22 cellular contexts compared by ENCODE assay signal in the genomic region with DNA sequence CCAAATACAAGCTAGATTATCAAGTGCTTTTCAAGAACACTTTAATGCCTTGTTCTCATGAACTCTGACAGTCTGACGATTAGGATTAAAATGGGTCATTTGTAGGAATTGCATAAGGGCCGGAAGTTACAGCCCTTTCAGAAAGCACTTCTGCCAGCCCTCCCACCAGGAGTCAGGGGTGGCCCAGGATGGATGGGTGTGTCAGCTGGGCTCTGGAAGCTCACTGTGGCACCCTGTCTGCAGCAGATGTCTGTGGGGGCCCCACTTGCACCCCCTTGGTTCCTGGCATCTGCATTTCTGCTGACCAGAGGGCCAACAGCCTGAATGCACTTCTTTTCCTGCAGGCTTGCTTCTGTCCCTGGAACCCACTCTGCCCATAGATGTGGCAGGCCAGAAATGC.
DNase-seq lines count a peak whose midpoint lies in the region; ATAC-seq, FAIRE-seq and TF ChIP-seq lines count a peak whose summit lies in the region.
"Had no signal": no experiment of that assay in that cellular context is flagged by ENCODE, and none has a peak within 500 bp of the region (broad histone marks: within the 10 kb centered on the region; RNA-seq: fewer than 3 reads in every experiment).

No MANE protein-coding gene starts in this region.

- POLR2A ChIA-PET in H1 (lab: Charles Lee; ENCODE audit: partially characterized antibody) = no interaction called here

- H2BK5ac ChIP-seq in H1 (ENCODE audit: low read depth, low read length) = no peak overlapping the region; the same call in 1 of the 2 replicates

- H3K4me1 ChIP-seq in H1 (replicated peaks in 1 of 4; ENCODE audit: control insufficient read depth in 3 of 4, insufficient read depth in 4 of 4, low read length in 3 of 4) (peaks cover 0 to 5% (median 2%) of the 10 kb centered on the region in 4 experiments; a peak in 4 of 7 replicates), ascending aorta (no peaks in the 10 kb centered on the region), heart right ventricle (peaks cover 0 to 33% (median 0%) of the 10 kb centered on the region in 9 donors)

- no peaks in the 10 kb centered on the region for H4K20me1 ChIP-seq in H1 (replicated peaks in 1 of 2; ENCODE audit: control insufficient read depth in 1 of 2, insufficient read depth in 2 of 2, low read length in 2 of 2)

- TF ChIP-seq CTCF in H1 (IDR thresholded peaks at IDR 0.05; ENCODE audit: control extremely low read depth in 1 of 3, insufficient read depth in 1 of 3, low read depth in 1 of 3, low read length in 3 of 3) = no peak
- no peak for TF ChIP-seq CTCF in natural killer cell (IDR thresholded peaks at IDR 0.05)
- no peak for TF ChIP-seq CTCF in ascending aorta (IDR thresholded peaks at IDR 0.05)
- no peak for TF ChIP-seq CTCF in heart right ventricle (IDR thresholded peaks at IDR 0.05)

- peaks cover 6% of the 10 kb centered on the region for H3K36me3 Mint-ChIP-seq in natural killer cell
- H3K36me3 Mint-ChIP-seq: CD8-positive, alpha-beta T cell had no signal

- H4K5ac ChIP-seq in H1 (ENCODE audit: insufficient read length, low read depth, low read length) = no peak overlapping the region

- FAIRE-seq in H1 (lab: Jason Lieb, UNC) = no peak
- no peak for FAIRE-seq in GM19239 (lab: Jason Lieb, UNC)
- FAIRE-seq in RCC 7860 (lab: Jason Lieb, UNC) = no peak

- H4K8ac ChIP-seq in H1 (ENCODE audit: extremely low read depth, insufficient read depth, low read length) = no peak overlapping the region

- H3K23me2 ChIP-seq in H1 (ENCODE audit: low read depth, low read length) = no peaks in the 10 kb centered on the region; the same call in 1 of the 2 replicates

- peak overlapping the region; percentile 91 to 94 for H3K27ac Mint-ChIP-seq in natural killer cell

- no peak for TF ChIP-seq RAD21 in H1 (IDR thresholded peaks at IDR 0.05 in 1 of 2, conservative IDR thresholded peaks at IDR 0.05 in 1 of 2; ENCODE audit: low read depth in 2 of 2, low read length in 2 of 2)

- H3K23ac ChIP-seq in H1 (ENCODE audit: insufficient read length) = no peak overlapping the region

- H3K4me1 Mint-ChIP-seq in natural killer cell = peaks cover 83 to 88% of the 10 kb centered on the region in 2 donors

- H3K27ac ChIP-seq in H1 (ENCODE audit: low read depth, low read length) = no peak overlapping the region
- H3K27ac ChIP-seq in ascending aorta = no peak overlapping the region
- peak overlapping the region in 1 of 10 donors; percentile 20 for H3K27ac ChIP-seq in heart right ventricle
- H3K27ac ChIP-seq: C4-2B, SK-N-MC had no signal

- no peak overlapping the region for H3K4me2 ChIP-seq in H1 (ENCODE audit: insufficient read depth in 1 of 2, low read depth in 2 of 2, low read length in 2 of 2)

- no peak for TF ChIP-seq POLR2A in H1 (IDR thresholded peaks at IDR 0.05; ENCODE audit: control extremely low read depth in 1 of 2, low read depth in 2 of 2, low read length in 2 of 2)

- H2BK20ac ChIP-seq in H1 (ENCODE audit: low read length) = no peak overlapping the region

- H2BK120ac ChIP-seq in H1 (replicated peaks; ENCODE audit: low read depth, low read length) = no peak overlapping the region

- CTCF ChIA-PET in H1 (lab: Charles Lee; ENCODE audit: partially characterized antibody) = interaction anchor here (0.7 to 2.1 kb wide), 4 partner anchors 29 to 133 kb away, joined by 3 to 7 read pairs (median 3); no protein-coding TSS in a partner anchor

- no peak overlapping the region for H4K91ac ChIP-seq in H1 (replicated peaks; ENCODE audit: insufficient read length, low read length)

- DNase-seq in SK-MEL-5 (ENCODE audit: low read depth, low spot score) (peak; percentile 6), H1 (ENCODE audit: low read depth in 1 of 2, low spot score in 2 of 2) (no peak), natural killer cell (no peak), GM19239 (ENCODE audit: insufficient read length, low spot score) (no peak), RCC 7860 (ENCODE audit: low spot score) (no peak), ascending aorta (ENCODE audit: low spot score in 2 of 2) (no peak), heart right ventricle (no peak)
- DNase-seq: CD8-positive, alpha-beta T cell; DMS 273 treated with DMSO at 0.1 percent for 48 hours; DMS79 treated with DMSO at 0.1 percent for 48 hours; H7; Karpas-422; NCI-H1092 treated with DMSO at 0.1 percent for 48 hours; NCI-H1436 treated with DMSO at 0.1 percent for 48 hours; NCI-H187 treated with DMSO at 0.1 percent for 48 hours; NCI-H2107; NCI-H226; NCI-H510A; NCI-H69; SHP77 treated with DMSO at 0.1 percent for 48 hours had no signal

- H3K79me1 ChIP-seq in H1 (ENCODE audit: low read depth, low read length) = no peaks in the 10 kb centered on the region

- peak overlapping the region; percentile 49; the same call in 1 of the 2 replicates for H2AK5ac ChIP-seq in H1 (ENCODE audit: low read depth, low read length)

- no peak overlapping the region for H3K4ac ChIP-seq in H1 (replicated peaks; ENCODE audit: insufficient read length, low read depth, low read length)

- H3K4me3 ChIP-seq in H1 (ENCODE audit: extremely low read depth in 1 of 4, insufficient read depth in 2 of 4, low read depth in 3 of 4, low read length in 4 of 4) = no peak overlapping the region
- no peak overlapping the region for H3K4me3 ChIP-seq in ascending aorta
- H3K4me3 ChIP-seq in heart right ventricle = no peak overlapping the region
- H3K4me3 ChIP-seq: SK-N-MC had no signal

- peak overlapping the region; percentile 86 for H3K4me3 Mint-ChIP-seq in natural killer cell

- in situ Hi-C loops in SK-MEL-5 (cut with HindIII; ENCODE audit: low pct_unique_long_range_greater_than_20kb, low sequenced_read_pairs) = no loop called here

- no peak overlapping the region for H2BK12ac ChIP-seq in H1 (ENCODE audit: low read depth, low read length)

- no peak overlapping the region for H3K56ac ChIP-seq in H1 (replicated peaks; ENCODE audit: insufficient read length, low read depth, low read length)

- H3K79me2 ChIP-seq in H1 (ENCODE audit: control insufficient read depth in 1 of 2, insufficient read depth in 2 of 2, low read length in 2 of 2) = no peaks in the 10 kb centered on the region

- H3K9me3 Mint-ChIP-seq in natural killer cell = no peaks in the 10 kb centered on the region
- H3K9me3 Mint-ChIP-seq: CD8-positive, alpha-beta T cell had no signal

- intact Hi-C loops in natural killer cell (cut with micrococcal nuclease) (loop anchor here (2.0 to 5.0 kb wide), 4 partner anchors 33 to 74 kb away; no protein-coding TSS in a partner anchor), ascending aorta (cut with DNase I) (no loop called here), heart right ventricle (cut with DNase I) (no loop called here)

- H3K9ac ChIP-seq in H1 (replicated peaks in 1 of 4; ENCODE audit: extremely low read depth in 1 of 4, low read depth in 3 of 4, low read length in 3 of 4) = no peak overlapping the region

- H2AFZ ChIP-seq in H1 (ENCODE audit: low read length) = no peak overlapping the region

- 70% methylated on average over 2 of the region's 2 CpGs; no CpG with 5 or more reads in 1 of the 2 experiments for WGBS in H1 (ENCODE audit: extremely low coverage in 1 of 2, insufficient coverage in 1 of 2, insufficient read length in 1 of 2, insufficient replicate concordance in 2 of 2, low coverage in 1 of 2, low lambda C conversion rate in 2 of 2, missing lambda C conversion rate in 1 of 2), 2 experiments
- WGBS in heart right ventricle, 2 donors = 61 to 70% methylated on average over 2 of the region's 2 CpGs

- no peak for ATAC-seq in natural killer cell
- ATAC-seq in heart right ventricle = no peak
- ATAC-seq: CD8-positive, alpha-beta T cell had no signal

- no peak overlapping the region; the same call in 1 of the 2 replicates for H2BK15ac ChIP-seq in H1 (ENCODE audit: low read length)

- H3K9me3 ChIP-seq in H1 (ENCODE audit: insufficient read depth in 2 of 2, low read depth in 1 of 2, low read length in 1 of 2) (no peaks in the 10 kb centered on the region), ascending aorta (no peaks in the 10 kb centered on the region), heart right ventricle (no peaks in the 10 kb centered on the region)

- no peak overlapping the region for H3K14ac ChIP-seq in H1 (ENCODE audit: insufficient read length)

- H3K27me3 ChIP-seq in H1 (replicated peaks in 1 of 4; ENCODE audit: control insufficient read depth in 3 of 4, extremely low read depth in 1 of 4, insufficient read depth in 3 of 4, low read length in 3 of 4) (no peaks in the 10 kb centered on the region), ascending aorta (no peaks in the 10 kb centered on the region), heart right ventricle (peaks cover 0 to 6% (median 0%) of the 10 kb centered on the region in 7 donors)

- H3K27me3 Mint-ChIP-seq in natural killer cell (ENCODE audit: low read depth in 2 of 2) = no peaks in the 10 kb centered on the region

- H3K18ac ChIP-seq in H1 (ENCODE audit: extremely low read depth, low read length) = no peak overlapping the region; the same call in 1 of the 2 replicates

- no peak for TF ChIP-seq EP300 in H1 (IDR thresholded peaks at IDR 0.05; ENCODE audit: borderline replicate concordance in 1 of 2, low read depth in 2 of 2, low read length in 2 of 2)

- H3K36me3 ChIP-seq in H1 (ENCODE audit: control insufficient read depth in 2 of 4, insufficient read depth in 4 of 4, low read length in 3 of 4) (no peaks in the 10 kb centered on the region), ascending aorta (no peaks in the 10 kb centered on the region), heart right ventricle (no peaks in the 10 kb centered on the region)

TF ChIP-seq in H1, 55 proteins besides CTCF, POLR2A, EP300 and RAD21:
- TF ChIP-seq NANOG (IDR thresholded peaks at IDR 0.05; ENCODE audit: insufficient read depth, low read depth, low read length, poor library complexity, severe bottlenecking) (no peak), PHF8 (conservative IDR thresholded peaks at IDR 0.05; ENCODE audit: low read depth, low read length) (no peak), SP4 (IDR thresholded peaks at IDR 0.05; ENCODE audit: low read length) (no peak), HDAC2 (IDR thresholded peaks at IDR 0.05; ENCODE audit: borderline replicate concordance in 1 of 2, low read depth in 2 of 2, low read length in 2 of 2) (no peak), SIN3A (conservative IDR thresholded peaks at IDR 0.05 in 1 of 2, IDR thresholded peaks at IDR 0.05 in 1 of 2; ENCODE audit: low read depth in 1 of 2, low read length in 2 of 2) (no peak)
